8 cellular contexts compared by ENCODE assay signal in the genomic region with DNA sequence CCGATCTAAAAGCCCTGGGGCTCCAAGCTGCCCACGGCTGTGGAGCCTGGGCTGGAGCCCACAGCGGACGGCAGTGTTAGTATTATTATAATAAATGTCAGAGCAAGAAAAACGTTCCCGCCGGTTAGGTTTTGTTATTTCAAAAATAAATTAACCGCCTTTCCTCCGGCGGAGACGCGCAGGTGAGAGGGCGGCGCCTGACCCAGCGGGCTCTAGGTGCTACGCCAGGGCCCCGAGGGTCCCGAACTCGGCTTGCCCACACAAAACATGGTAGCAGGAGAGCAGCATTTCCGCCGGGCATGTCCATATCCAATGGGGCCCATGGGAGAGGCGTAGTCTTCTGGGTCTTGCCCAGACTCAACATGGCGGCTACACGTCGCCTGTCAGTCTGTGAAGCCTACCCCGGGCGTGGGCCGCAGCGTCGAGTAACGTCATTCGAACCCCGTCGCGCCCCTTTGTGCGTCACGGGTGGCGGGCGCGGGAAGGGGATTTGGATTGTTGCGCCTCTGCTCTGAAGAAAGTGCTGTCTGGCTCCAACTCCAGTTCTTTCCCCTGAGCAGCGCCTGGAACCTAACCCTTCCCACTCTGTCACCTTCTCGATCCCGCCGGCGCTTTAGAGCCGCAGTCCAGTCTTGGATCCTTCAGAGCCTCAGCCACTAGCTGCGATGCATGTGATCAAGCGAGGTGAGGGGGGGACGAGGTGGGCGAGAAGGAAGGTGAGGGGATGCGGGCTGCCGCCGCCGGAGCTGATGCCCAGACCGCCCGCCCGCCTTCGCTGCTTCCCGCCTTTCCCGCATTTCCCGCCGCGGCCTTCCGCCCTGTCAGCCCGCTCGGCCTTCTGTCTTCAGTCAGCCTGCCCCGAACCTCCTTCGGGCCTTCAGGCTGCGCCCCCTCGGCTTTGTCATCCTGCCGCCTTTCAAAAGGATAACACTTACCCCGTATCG. TPM values are rescaled to one million over a fixed set of nuclear protein-coding genes. Genes with fewer than 3 reads are reported as not detected.
DNase-seq lines count a peak whose midpoint lies in the region; ATAC-seq and TF ChIP-seq lines count a peak whose summit lies in the region.

RRM1 (plus strand) TSS at position 452 of the 944 bp plus-strand sequence; CDS start at position 666, 214 bp downstream.

- H3K36me3 Mint-ChIP-seq in WTC11 = peaks cover 3% of the 10 kb centered on the region; the same call in 1 of the 2 replicates

- peak within 1 kb of the TSS; percentile 70 for H2AFZ ChIP-seq in smooth muscle cell (ENCODE audit: low read depth)

- H3K4me1 Mint-ChIP-seq in WTC11 = peaks cover 25% of the 10 kb centered on the region

- peak within 1 kb of the TSS; percentile 95 for H3K27ac ChIP-seq in AG04450 (ENCODE audit: low read depth, low read length)
- peak within 1 kb of the TSS; percentile 90 for H3K27ac ChIP-seq in smooth muscle cell (ENCODE audit: low read depth)

- peak; percentile 95 for ATAC-seq in GM18909 (IDR thresholded peaks at IDR 0.05; ENCODE audit: poor library complexity, unreplicated experiment)
- peak; percentile 98 for ATAC-seq in HG03175 (IDR thresholded peaks at IDR 0.05; ENCODE audit: unreplicated experiment)
- peak; percentile 98 for ATAC-seq in WTC11

- DNase-seq in AG04450 (ENCODE audit: low read depth, low spot score) (peak; percentile 90), NCI-H226 (peak; percentile 95), WTC11 (ENCODE audit: low spot score) (peak; percentile 95), cardiac fibroblast (ENCODE audit: low read depth in 2 of 2) (peak; percentile 96 to 98), iPS-NIHi7 (ENCODE audit: extremely low spot score) (peak; percentile 97), smooth muscle cell (lab: John Stamatoyannopoulos, UW; ENCODE audit: unreplicated experiment) (peak; percentile 87)

- no peaks in the 10 kb centered on the region for H4K20me1 ChIP-seq in smooth muscle cell (ENCODE audit: low read depth)

- peak within 1 kb of the TSS; percentile 87 for H3K9ac ChIP-seq in smooth muscle cell (ENCODE audit: low read depth)

- H3K4me3 ChIP-seq in AG04450 (ENCODE audit: low read depth, low read length) (peak within 1 kb of the TSS; percentile 94), cardiac fibroblast (replicated peaks in 1 of 2; ENCODE audit: low read depth in 2 of 2, low read length in 2 of 2) (peak within 1 kb of the TSS; percentile 82 to 94), smooth muscle cell (peak within 1 kb of the TSS; percentile 70)

- H3K27me3 ChIP-seq in AG04450 (ENCODE audit: control insufficient read depth, insufficient read depth, low read length) (no peaks in the 10 kb centered on the region), smooth muscle cell (ENCODE audit: low read depth) (no peaks in the 10 kb centered on the region)

- H3K4me2 ChIP-seq in smooth muscle cell = peak within 1 kb of the TSS; percentile 86

- H3K9me3 ChIP-seq in AG04450 (ENCODE audit: control insufficient read depth, insufficient read depth, low read length) = no peaks in the 10 kb centered on the region
- no peaks in the 10 kb centered on the region for H3K9me3 ChIP-seq in smooth muscle cell (replicated peaks; ENCODE audit: low read depth)

- H3K27ac Mint-ChIP-seq in WTC11 = peak within 1 kb of the TSS; percentile 90

- CTCF ChIA-PET in AG04450 (lab: Charles Lee) (interaction anchor here (1.0 to 1.7 kb wide), 4 partner anchors 21 to 253 kb away, joined by 3 to 9 read pairs (median 4); partner anchors contain the start of gene STIM1), WTC11 (lab: Charles Lee) (interaction anchor here (0.9 to 1.3 kb wide), 2 partner anchors 239 to 240 kb away, joined by 3 to 7 read pairs; partner anchors contain the start of gene STIM1)

- no peaks in the 10 kb centered on the region for H3F3A ChIP-seq in smooth muscle cell (ENCODE audit: low read depth)

- peaks cover 31% of the 10 kb centered on the region for H3K79me2 ChIP-seq in smooth muscle cell (ENCODE audit: low read depth)

- H3K27me3 Mint-ChIP-seq in WTC11 (ENCODE audit: low read depth) = no peaks in the 10 kb centered on the region

- H3K4me3 Mint-ChIP-seq in WTC11 = peak within 1 kb of the TSS; percentile 86

- no peaks in the 10 kb centered on the region for H3K36me3 ChIP-seq in smooth muscle cell (ENCODE audit: low read depth)

- WGBS in smooth muscle cell (ENCODE audit: low lambda C conversion rate) = under 1% methylated on average over 56 of the region's 74 CpGs

- TF ChIP-seq CTCF in AG04450 (IDR thresholded peaks at IDR 0.05; ENCODE audit: low read depth, low read length) (no peak), WTC11 (IDR thresholded peaks at IDR 0.05) (no peak), cardiac fibroblast (IDR thresholded peaks at IDR 0.05; ENCODE audit: low read depth, low read length) (no peak), smooth muscle cell (IDR thresholded peaks at IDR 0.05; ENCODE audit: borderline replicate concordance, insufficient read depth, poor library complexity, severe bottlenecking) (no peak)

- peaks cover 17% of the 10 kb centered on the region for H3K4me1 ChIP-seq in smooth muscle cell (ENCODE audit: low read depth)

- POLR2A ChIA-PET in AG04450 (lab: Yijun Ruan, JAX) = no interaction called here
- POLR2A ChIA-PET in WTC11 (lab: Charles Lee) = no interaction called here

- H3K9me3 Mint-ChIP-seq in WTC11 = no peaks in the 10 kb centered on the region

TF ChIP-seq in WTC11, 78 proteins besides CTCF, POLR2A, EP300 and RAD21 (continues in another document):
- TF ChIP-seq ZNF317 (CRISPR knock-in tag; IDR thresholded peaks at IDR 0.05; ENCODE audit: borderline replicate concordance, low read depth) = no peak
- TF ChIP-seq, protein P1, sequence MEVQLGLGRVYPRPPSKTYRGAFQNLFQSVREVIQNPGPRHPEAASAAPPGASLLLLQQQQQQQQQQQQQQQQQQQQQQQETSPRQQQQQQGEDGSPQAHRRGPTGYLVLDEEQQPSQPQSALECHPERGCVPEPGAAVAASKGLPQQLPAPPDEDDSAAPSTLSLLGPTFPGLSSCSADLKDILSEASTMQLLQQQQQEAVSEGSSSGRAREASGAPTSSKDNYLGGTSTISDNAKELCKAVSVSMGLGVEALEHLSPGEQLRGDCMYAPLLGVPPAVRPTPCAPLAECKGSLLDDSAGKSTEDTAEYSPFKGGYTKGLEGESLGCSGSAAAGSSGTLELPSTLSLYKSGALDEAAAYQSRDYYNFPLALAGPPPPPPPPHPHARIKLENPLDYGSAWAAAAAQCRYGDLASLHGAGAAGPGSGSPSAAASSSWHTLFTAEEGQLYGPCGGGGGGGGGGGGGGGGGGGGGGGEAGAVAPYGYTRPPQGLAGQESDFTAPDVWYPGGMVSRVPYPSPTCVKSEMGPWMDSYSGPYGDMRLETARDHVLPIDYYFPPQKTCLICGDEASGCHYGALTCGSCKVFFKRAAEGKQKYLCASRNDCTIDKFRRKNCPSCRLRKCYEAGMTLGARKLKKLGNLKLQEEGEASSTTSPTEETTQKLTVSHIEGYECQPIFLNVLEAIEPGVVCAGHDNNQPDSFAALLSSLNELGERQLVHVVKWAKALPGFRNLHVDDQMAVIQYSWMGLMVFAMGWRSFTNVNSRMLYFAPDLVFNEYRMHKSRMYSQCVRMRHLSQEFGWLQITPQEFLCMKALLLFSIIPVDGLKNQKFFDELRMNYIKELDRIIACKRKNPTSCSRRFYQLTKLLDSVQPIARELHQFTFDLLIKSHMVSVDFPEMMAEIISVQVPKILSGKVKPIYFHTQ (CRISPR knock-in tag; IDR thresholded peaks at IDR 0.05) = no peak
- TF ChIP-seq ZSCAN18 (CRISPR knock-in tag; IDR thresholded peaks at IDR 0.05) = 0 out of 2 replicates have a peak, but pooled peaks have one; percentile 24
- TF ChIP-seq GABPB1 (CRISPR knock-in tag; IDR thresholded peaks at IDR 0.05) = peak; percentile 71; the same call in 1 of the 2 replicates
- no peak for TF ChIP-seq ESRRA (CRISPR knock-in tag; IDR thresholded peaks at IDR 0.05; ENCODE audit: borderline replicate concordance)
- no peak for TF ChIP-seq JUN (CRISPR knock-in tag; IDR thresholded peaks at IDR 0.05)
- TF ChIP-seq ZNF396 (CRISPR knock-in tag; IDR thresholded peaks at IDR 0.05; ENCODE audit: borderline replicate concordance) = no peak
- TF ChIP-seq ZNF423 (CRISPR knock-in tag; IDR thresholded peaks at IDR 0.05) = no peak
- TF ChIP-seq GTF2I (CRISPR knock-in tag; conservative IDR thresholded peaks at IDR 0.05) = no peak
- TF ChIP-seq, protein P2, sequence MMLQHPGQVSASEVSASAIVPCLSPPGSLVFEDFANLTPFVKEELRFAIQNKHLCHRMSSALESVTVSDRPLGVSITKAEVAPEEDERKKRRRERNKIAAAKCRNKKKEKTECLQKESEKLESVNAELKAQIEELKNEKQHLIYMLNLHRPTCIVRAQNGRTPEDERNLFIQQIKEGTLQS (CRISPR knock-in tag; conservative IDR thresholded peaks at IDR 0.05) = no peak
- TF ChIP-seq, protein P3, sequence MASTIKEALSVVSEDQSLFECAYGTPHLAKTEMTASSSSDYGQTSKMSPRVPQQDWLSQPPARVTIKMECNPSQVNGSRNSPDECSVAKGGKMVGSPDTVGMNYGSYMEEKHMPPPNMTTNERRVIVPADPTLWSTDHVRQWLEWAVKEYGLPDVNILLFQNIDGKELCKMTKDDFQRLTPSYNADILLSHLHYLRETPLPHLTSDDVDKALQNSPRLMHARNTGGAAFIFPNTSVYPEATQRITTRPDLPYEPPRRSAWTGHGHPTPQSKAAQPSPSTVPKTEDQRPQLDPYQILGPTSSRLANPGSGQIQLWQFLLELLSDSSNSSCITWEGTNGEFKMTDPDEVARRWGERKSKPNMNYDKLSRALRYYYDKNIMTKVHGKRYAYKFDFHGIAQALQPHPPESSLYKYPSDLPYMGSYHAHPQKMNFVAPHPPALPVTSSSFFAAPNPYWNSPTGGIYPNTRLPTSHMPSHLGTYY (CRISPR knock-in tag; IDR thresholded peaks at IDR 0.05) = no peak
- no peak for TF ChIP-seq NR3C1 (CRISPR knock-in tag; conservative IDR thresholded peaks at IDR 0.05; ENCODE audit: low read depth)
- TF ChIP-seq ZNF121 (CRISPR knock-in tag; IDR thresholded peaks at IDR 0.05) = no peak
- TF ChIP-seq OVOL2 (CRISPR knock-in tag; IDR thresholded peaks at IDR 0.05; ENCODE audit: borderline replicate concordance) = no peak

RNA-seq across cellular contexts. Expression of gene RRM1, which starts in this region (rescaled TPM):
- polyA plus RNA-seq in AG04450 (2011; rRNA removed) (56.4 and 57.4 TPM in 2 replicates), smooth muscle cell (29.5 and 36.4 TPM in 2 replicates)
- 81.9 and 97.8 TPM in 2 replicates for polyA minus RNA-seq in AG04450 (2011; rRNA and poly(A)+ RNA removed)
- total RNA-seq in WTC11 (2021) (84.8 to 90.6 TPM (median 88.8 TPM) in 3 replicates), smooth muscle cell (76.1 and 90.5 TPM in 2 replicates)

Comparison
In these comparisons a context has a peak if more than half of its experiments do, and no peak if none do; other contexts are left out.
1. Peak in every context shown above with its lines: DNase-seq, ATAC-seq, H3K4me3 ChIP-seq and H3K27ac ChIP-seq.